ENCODE assay signal across 31 cellular contexts in the genomic region with DNA sequence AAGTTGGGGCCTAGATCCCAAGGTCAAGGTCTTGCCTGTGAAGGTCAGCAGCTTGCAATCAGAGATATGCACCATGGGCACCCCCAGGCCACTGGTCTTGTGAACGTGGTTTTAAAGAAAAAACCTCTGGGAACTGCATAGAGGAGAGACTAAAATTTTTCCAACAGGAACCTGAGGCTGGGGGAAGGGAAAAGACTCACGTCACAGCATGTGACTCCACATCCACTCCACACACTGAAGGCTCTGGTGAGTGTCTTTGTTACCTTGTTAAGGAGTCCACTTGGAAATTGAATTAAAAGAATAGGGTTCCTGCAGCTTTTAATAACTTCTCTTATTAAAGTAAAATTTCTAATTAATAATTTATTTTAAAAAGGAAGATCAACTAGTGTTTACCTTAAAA.
"Had no signal": no experiment of that assay in that cellular context is flagged by ENCODE, and none has a peak within 500 bp of the region (broad histone marks: within the 10 kb centered on the region; RNA-seq: fewer than 3 reads in every experiment).

No MANE protein-coding gene starts in this region.

- ATAC-seq: activated naive CD4-positive, alpha-beta T cell treated with anti-CD3 and anti-CD28 coated beads, Interleukin-2, amount 50 U/mL, for 72 hours; activated T-cell treated with anti-CD3 and anti-CD28 coated beads, Interleukin-2, amount 50 U/mL, for 72 hours; gastroesophageal sphincter had no signal

- DNase-seq: activated CD4-positive, alpha-beta memory T cell treated with anti-CD3 and anti-CD28 coated beads, Interleukin-2, amount 10 ng/mL, durations not matched to agents 7 days and 5 days; activated CD4-positive, alpha-beta T cell treated with anti-CD3 and anti-CD28 coated beads for 1 hour; activated CD4-positive, alpha-beta T cell treated with anti-CD3 and anti-CD28 coated beads for 4 hours; activated CD4-positive, alpha-beta T cell treated with anti-CD3 and anti-CD28 coated beads, Interleukin-2, amount 10 ng/mL, durations not matched to agents 7 days and 5 days; activated CD4-positive, alpha-beta T cell treated with anti-CD3 and anti-CD28 coated beads, Interleukin-2, amount 50 U/mL, for 4 hours; activated CD8-positive, alpha-beta memory T cell treated with anti-CD3 and anti-CD28 coated beads, Interleukin-2, amount 50 U/mL, for 48 hours; activated gamma-delta T cell; activated naive CD4-positive, alpha-beta T cell; activated naive CD4-positive, alpha-beta T cell treated with anti-CD3 and anti-CD28 coated beads, Interleukin-2, amount 10 ng/mL, durations not matched to agents 7 days and 5 days; activated naive CD8-positive, alpha-beta T cell treated with anti-CD3 and anti-CD28 coated beads, Interleukin-2, amount 10 ng/mL, durations not matched to agents 7 days and 5 days; activated T-cell treated with anti-CD3 and anti-CD28 coated beads for 4 hours; activated T-cell treated with anti-CD3 and anti-CD28 coated beads, Interleukin-2, amount 50 U/mL, for 24 hours; activated T-cell treated with anti-CD3 and anti-CD28 coated beads, Interleukin-2, amount 50 U/mL, for 72 hours; dorsolateral prefrontal cortex; effector memory CD4-positive, alpha-beta T cell; esophagus squamous epithelium; foreskin melanocyte; T-helper 2 cell had no signal

- H3K27me3 Mint-ChIP-seq: activated CD4-positive, alpha-beta memory T cell treated with anti-CD3 and anti-CD28 coated beads, Interleukin-2, amount 10 ng/mL, durations not matched to agents 7 days and 5 days; activated naive CD4-positive, alpha-beta T cell treated with anti-CD3 and anti-CD28 coated beads, Interleukin-2, amount 10 ng/mL, durations not matched to agents 7 days and 5 days; activated naive CD8-positive, alpha-beta T cell treated with anti-CD3 and anti-CD28 coated beads, Interleukin-2, amount 10 ng/mL, durations not matched to agents 7 days and 5 days; brain; dendritic cell treated with granulocyte-macrophage colony-stimulating factor and Interleukin-4, amounts not matched to agents 40 ng/mL and 50 ng/mL, for 4 days had no signal

- H3K4me1 ChIP-seq: ascending aorta, breast epithelium, esophagus squamous epithelium, gastroesophageal sphincter had no signal

- H3K27ac Mint-ChIP-seq: activated CD4-positive, alpha-beta memory T cell treated with anti-CD3 and anti-CD28 coated beads, Interleukin-2, amount 10 ng/mL, durations not matched to agents 7 days and 5 days; activated CD4-positive, alpha-beta T cell treated with anti-CD3 and anti-CD28 coated beads, Interleukin-2, amount 10 ng/mL, durations not matched to agents 7 days and 5 days; activated naive CD4-positive, alpha-beta T cell treated with anti-CD3 and anti-CD28 coated beads, Interleukin-2, amount 10 ng/mL, durations not matched to agents 7 days and 5 days; activated naive CD4-positive, alpha-beta T cell treated with anti-CD3 and anti-CD28 coated beads, Interleukin-2, amount 50 U/mL, for 72 hours; activated naive CD8-positive, alpha-beta T cell treated with anti-CD3 and anti-CD28 coated beads, Interleukin-2, amount 10 ng/mL, durations not matched to agents 7 days and 5 days; activated T-cell treated with anti-CD3 and anti-CD28 coated beads, Interleukin-2, amount 50 U/mL, for 24 hours; activated T-cell treated with anti-CD3 and anti-CD28 coated beads, Interleukin-2, amount 50 U/mL, for 72 hours; dendritic cell treated with granulocyte-macrophage colony-stimulating factor and Interleukin-4, amounts not matched to agents 40 ng/mL and 50 ng/mL, for 4 days; WTC11 had no signal

- H3K36me3 ChIP-seq: ascending aorta, breast epithelium, esophagus squamous epithelium, gastroesophageal sphincter had no signal

- H3K27ac ChIP-seq: ascending aorta, breast epithelium, coronary artery, dorsolateral prefrontal cortex, epithelial cell of prostate, esophagus squamous epithelium, gastroesophageal sphincter, VCaP had no signal

- FAIRE-seq: endothelial cell of umbilical vein, TTC549 had no signal

- H3K4me3 Mint-ChIP-seq: activated CD4-positive, alpha-beta memory T cell treated with anti-CD3 and anti-CD28 coated beads, Interleukin-2, amount 10 ng/mL, durations not matched to agents 7 days and 5 days; activated CD4-positive, alpha-beta T cell treated with anti-CD3 and anti-CD28 coated beads, Interleukin-2, amount 10 ng/mL, durations not matched to agents 7 days and 5 days; activated naive CD4-positive, alpha-beta T cell treated with anti-CD3 and anti-CD28 coated beads, Interleukin-2, amount 10 ng/mL, durations not matched to agents 7 days and 5 days; activated naive CD8-positive, alpha-beta T cell treated with anti-CD3 and anti-CD28 coated beads, Interleukin-2, amount 10 ng/mL, durations not matched to agents 7 days and 5 days; activated T-cell treated with anti-CD3 and anti-CD28 coated beads, Interleukin-2, amount 50 U/mL, for 24 hours; activated T-cell treated with anti-CD3 and anti-CD28 coated beads, Interleukin-2, amount 50 U/mL, for 72 hours; brain; central memory CD8-positive, alpha-beta T cell; dendritic cell treated with granulocyte-macrophage colony-stimulating factor and Interleukin-4, amounts not matched to agents 40 ng/mL and 50 ng/mL, for 4 days; WTC11 had no signal

- H3K36me3 Mint-ChIP-seq: activated naive CD4-positive, alpha-beta T cell treated with anti-CD3 and anti-CD28 coated beads, Interleukin-2, amount 10 ng/mL, durations not matched to agents 7 days and 5 days; activated naive CD4-positive, alpha-beta T cell treated with anti-CD3 and anti-CD28 coated beads, Interleukin-2, amount 50 U/mL, for 72 hours; activated naive CD8-positive, alpha-beta T cell treated with anti-CD3 and anti-CD28 coated beads, Interleukin-2, amount 10 ng/mL, durations not matched to agents 7 days and 5 days; brain; WTC11 had no signal

- H3K4me1 Mint-ChIP-seq: activated CD4-positive, alpha-beta memory T cell treated with anti-CD3 and anti-CD28 coated beads, Interleukin-2, amount 10 ng/mL, durations not matched to agents 7 days and 5 days; activated CD4-positive, alpha-beta T cell treated with anti-CD3 and anti-CD28 coated beads, Interleukin-2, amount 10 ng/mL, durations not matched to agents 7 days and 5 days; activated naive CD4-positive, alpha-beta T cell treated with anti-CD3 and anti-CD28 coated beads, Interleukin-2, amount 10 ng/mL, durations not matched to agents 7 days and 5 days; activated naive CD8-positive, alpha-beta T cell treated with anti-CD3 and anti-CD28 coated beads, Interleukin-2, amount 10 ng/mL, durations not matched to agents 7 days and 5 days; central memory CD8-positive, alpha-beta T cell had no signal

- H3K27me3 ChIP-seq: ascending aorta, breast epithelium, esophagus squamous epithelium, gastroesophageal sphincter had no signal

- H3K9me3 Mint-ChIP-seq: activated CD4-positive, alpha-beta memory T cell treated with anti-CD3 and anti-CD28 coated beads, Interleukin-2, amount 10 ng/mL, durations not matched to agents 7 days and 5 days; activated naive CD4-positive, alpha-beta T cell treated with anti-CD3 and anti-CD28 coated beads, Interleukin-2, amount 10 ng/mL, durations not matched to agents 7 days and 5 days; activated naive CD8-positive, alpha-beta T cell treated with anti-CD3 and anti-CD28 coated beads, Interleukin-2, amount 10 ng/mL, durations not matched to agents 7 days and 5 days; activated T-cell treated with anti-CD3 and anti-CD28 coated beads, Interleukin-2, amount 50 U/mL, for 72 hours; central memory CD8-positive, alpha-beta T cell; dendritic cell treated with granulocyte-macrophage colony-stimulating factor and Interleukin-4, amounts not matched to agents 40 ng/mL and 50 ng/mL, for 4 days; WTC11 had no signal

- H3K4me3 ChIP-seq: ascending aorta, breast epithelium, coronary artery, dorsolateral prefrontal cortex, esophagus squamous epithelium, gastroesophageal sphincter had no signal
